17 cellular contexts compared by ENCODE assay signal in the genomic region with DNA sequence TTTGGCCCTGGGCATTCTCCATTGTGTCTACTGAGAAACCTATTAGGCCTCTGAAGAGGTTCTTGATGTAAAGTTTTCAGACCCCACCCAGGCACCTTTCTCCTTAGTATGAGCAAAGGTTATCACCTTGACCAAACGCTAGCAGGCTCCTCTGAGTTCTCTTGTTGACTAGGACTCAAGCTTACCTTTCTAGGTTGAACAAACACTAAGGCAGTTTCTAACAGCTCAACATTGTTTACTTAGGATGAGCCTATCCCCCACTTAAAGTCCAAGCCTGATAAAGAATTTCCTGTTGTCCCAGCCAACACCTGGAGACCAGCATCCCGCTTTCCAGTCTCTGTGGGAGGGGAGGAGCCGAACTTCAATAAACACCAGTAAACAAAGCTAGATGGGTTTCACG. TPM values are rescaled to one million over a fixed set of nuclear protein-coding genes. Genes with fewer than 3 reads are reported as not detected.
DNase-seq lines count a peak whose midpoint lies in the region; ATAC-seq and TF ChIP-seq lines count a peak whose summit lies in the region.
"Had no signal": no experiment of that assay in that cellular context is flagged by ENCODE, and none has a peak within 500 bp of the region (broad histone marks: within the 10 kb centered on the region; RNA-seq: fewer than 3 reads in every experiment).

No MANE protein-coding gene starts in this region.

- no peaks in the 10 kb centered on the region for H3K27me3 ChIP-seq in endodermal cell (ENCODE audit: control insufficient read depth, insufficient read depth, low read length, poor library complexity, severe bottlenecking)
- H3K27me3 ChIP-seq: cardiac muscle cell, heart right ventricle had no signal

- H3K9ac ChIP-seq in endodermal cell (ENCODE audit: extremely low read depth, low read length, poor library complexity, severe bottlenecking) = no peak overlapping the region
- H3K9ac ChIP-seq: GM23248 had no signal

- no peak overlapping the region for H3K4me3 Mint-ChIP-seq in endodermal cell
- no peak overlapping the region for H3K4me3 Mint-ChIP-seq in T-helper 17 cell
- H3K4me3 Mint-ChIP-seq: activated CD4-positive, alpha-beta memory T cell treated with anti-CD3 and anti-CD28 coated beads, Interleukin-2, amount 10 ng/mL, durations not matched to agents 7 days and 5 days; activated naive CD8-positive, alpha-beta T cell treated with anti-CD3 and anti-CD28 coated beads for 36 hours; activated T-cell treated with anti-CD3 and anti-CD28 coated beads, Interleukin-2, amount 50 U/mL, for 72 hours; mesothelial cell of epicardium; stimulated activated naive CD8-positive, alpha-beta T cell treated with anti-CD3 and anti-CD28 coated beads, Interleukin-15, Interleukin-2, amounts not matched to agents 100 ng/mL and 50 ng/mL, for 24 hours had no signal

- ATAC-seq in HG02642 (IDR thresholded peaks at IDR 0.05; ENCODE audit: poor library complexity, unreplicated experiment) (no peak), T-helper 17 cell (no peak)
- ATAC-seq: activated T-cell treated with anti-CD3 and anti-CD28 coated beads, Interleukin-2, amount 50 U/mL, for 72 hours; heart right ventricle had no signal

- peaks cover 33% of the 10 kb centered on the region for H3K4me1 Mint-ChIP-seq in endodermal cell
- H3K4me1 Mint-ChIP-seq in T-helper 17 cell = peaks cover 2% of the 10 kb centered on the region

- H3K36me3 ChIP-seq in endodermal cell (ENCODE audit: control insufficient read depth, insufficient read depth, low read length) = no peaks in the 10 kb centered on the region
- H3K36me3 ChIP-seq: cardiac muscle cell, heart right ventricle had no signal

- TF ChIP-seq CTCF in endodermal cell (conservative IDR thresholded peaks at IDR 0.05) = no peak

- peak; percentile 80 for DNase-seq in COLO668 (lab: John Stamatoyannopoulos, UW; ENCODE audit: unreplicated experiment)
- peak; percentile 37 for DNase-seq in HuH-7 (ENCODE audit: low spot score)
- peak; percentile 96 for DNase-seq in NCI-H510A treated with DMSO at 0.1 percent for 48 hours (lab: John Stamatoyannopoulos, UW)
- DNase-seq in endodermal cell = no peak
- DNase-seq in HUDEP-2 (lab: John Stamatoyannopoulos, UW; ENCODE audit: unreplicated experiment in 76 of 76) = no peak
- no peak for DNase-seq in NCI-H2107 (lab: John Stamatoyannopoulos, UW)
- DNase-seq in T-helper 17 cell = no peak
- DNase-seq: activated CD4-positive, alpha-beta memory T cell treated with anti-CD3 and anti-CD28 coated beads, Interleukin-2, amount 10 ng/mL, durations not matched to agents 7 days and 5 days; activated naive CD8-positive, alpha-beta T cell treated with anti-CD3 and anti-CD28 coated beads for 36 hours; activated T-cell treated with anti-CD3 and anti-CD28 coated beads, Interleukin-2, amount 50 U/mL, for 72 hours; GDM1; GM23248; heart right ventricle had no signal

- H3K27ac ChIP-seq in endodermal cell (ENCODE audit: low read depth, low read length) = no peak overlapping the region
- H3K27ac ChIP-seq: cardiac muscle cell, GM23248, heart right ventricle had no signal

- H3K4me1 ChIP-seq in endodermal cell (ENCODE audit: control insufficient read depth, insufficient read depth, low read length) = peaks cover 6% of the 10 kb centered on the region

- H3K27me3 Mint-ChIP-seq in endodermal cell (ENCODE audit: insufficient read depth) = no peaks in the 10 kb centered on the region
- no peaks in the 10 kb centered on the region for H3K27me3 Mint-ChIP-seq in T-helper 17 cell
- H3K27me3 Mint-ChIP-seq: activated CD4-positive, alpha-beta memory T cell treated with anti-CD3 and anti-CD28 coated beads, Interleukin-2, amount 10 ng/mL, durations not matched to agents 7 days and 5 days; stimulated activated naive CD8-positive, alpha-beta T cell treated with anti-CD3 and anti-CD28 coated beads, Interleukin-15, Interleukin-2, amounts not matched to agents 100 ng/mL and 50 ng/mL, for 24 hours had no signal

- WGBS in endodermal cell (ENCODE audit: insufficient coverage in 1 of 2, insufficient read length in 1 of 2), 2 experiments = 58 to 93% methylated on average over 4 of the region's 4 CpGs

- H3K27ac Mint-ChIP-seq in endodermal cell = peak overlapping the region; percentile 5
- H3K27ac Mint-ChIP-seq in T-helper 17 cell = no peak overlapping the region
- H3K27ac Mint-ChIP-seq: activated CD4-positive, alpha-beta memory T cell treated with anti-CD3 and anti-CD28 coated beads, Interleukin-2, amount 10 ng/mL, durations not matched to agents 7 days and 5 days; activated naive CD8-positive, alpha-beta T cell treated with anti-CD3 and anti-CD28 coated beads for 36 hours; activated T-cell treated with anti-CD3 and anti-CD28 coated beads, Interleukin-2, amount 50 U/mL, for 72 hours; mesothelial cell of epicardium; stimulated activated naive CD8-positive, alpha-beta T cell treated with anti-CD3 and anti-CD28 coated beads, Interleukin-15, Interleukin-2, amounts not matched to agents 100 ng/mL and 50 ng/mL, for 24 hours had no signal

- H3K36me3 Mint-ChIP-seq in endodermal cell (ENCODE audit: low read depth) (no peaks in the 10 kb centered on the region), T-helper 17 cell (ENCODE audit: low read depth) (no peaks in the 10 kb centered on the region)
- H3K36me3 Mint-ChIP-seq: activated naive CD8-positive, alpha-beta T cell treated with anti-CD3 and anti-CD28 coated beads for 36 hours; mesothelial cell of epicardium had no signal

- H3K9me3 ChIP-seq in endodermal cell (ENCODE audit: control insufficient read depth, low read length) (no peaks in the 10 kb centered on the region), T-helper 17 cell (ENCODE audit: control insufficient read depth, low read length, poor library complexity, severe bottlenecking) (no peaks in the 10 kb centered on the region)
- H3K9me3 ChIP-seq: heart right ventricle had no signal

- no peak overlapping the region for H3K4me3 ChIP-seq in endodermal cell (ENCODE audit: low read length)
- H3K4me3 ChIP-seq: cardiac muscle cell, GM23248, heart right ventricle had no signal

- no peaks in the 10 kb centered on the region for H3K9me3 Mint-ChIP-seq in endodermal cell
- H3K9me3 Mint-ChIP-seq: activated CD4-positive, alpha-beta memory T cell treated with anti-CD3 and anti-CD28 coated beads, Interleukin-2, amount 10 ng/mL, durations not matched to agents 7 days and 5 days; activated naive CD8-positive, alpha-beta T cell treated with anti-CD3 and anti-CD28 coated beads for 36 hours; activated T-cell treated with anti-CD3 and anti-CD28 coated beads, Interleukin-2, amount 50 U/mL, for 72 hours; mesothelial cell of epicardium; stimulated activated naive CD8-positive, alpha-beta T cell treated with anti-CD3 and anti-CD28 coated beads, Interleukin-15, Interleukin-2, amounts not matched to agents 100 ng/mL and 50 ng/mL, for 24 hours had no signal

RNA-seq across cellular contexts. Expression of gene ITGB8, which starts 26.3 kb away (rescaled TPM):
- 1 to 10 TPM; 6.5 to 7.6 TPM for total RNA-seq in endodermal cell
- 16.1 TPM for polyA plus RNA-seq in endodermal cell (2013, experiment 1 of 2)
- polyA plus RNA-seq in endodermal cell (2013, experiment 2 of 2) = 14.6 TPM
- total RNA-seq in T-helper 17 cell = under 1 TPM; 0.23 to 0.37 TPM
- total RNA-seq: activated CD4-positive, alpha-beta memory T cell treated with anti-CD3 and anti-CD28 coated beads, Interleukin-2, amount 10 ng/mL, durations not matched to agents 7 days and 5 days; activated naive CD8-positive, alpha-beta T cell treated with anti-CD3 and anti-CD28 coated beads for 36 hours had no signal

Comparison
In these comparisons a context has a peak if more than half of its experiments do, and no peak if none do; other contexts are left out.
1. DNase-seq: peak in COLO668 (single experiment), HuH-7 (single experiment) and NCI-H510A treated with DMSO at 0.1 percent for 48 hours (single experiment); none in endodermal cell (single experiment), HUDEP-2 (0 of 76), NCI-H2107 (single experiment) and T-helper 17 cell (0 of 3).
2. RNA of gene ITGB8, which starts 26.3 kb away (total RNA-seq): 6.5 to 7.6 TPM in endodermal cell; 0.23 to 0.37 TPM in T-helper 17 cell; every median in the first group is over 4 times any median in the second.